Comparison of ENCODE assay signal across 14 cellular contexts in the genomic region with DNA sequence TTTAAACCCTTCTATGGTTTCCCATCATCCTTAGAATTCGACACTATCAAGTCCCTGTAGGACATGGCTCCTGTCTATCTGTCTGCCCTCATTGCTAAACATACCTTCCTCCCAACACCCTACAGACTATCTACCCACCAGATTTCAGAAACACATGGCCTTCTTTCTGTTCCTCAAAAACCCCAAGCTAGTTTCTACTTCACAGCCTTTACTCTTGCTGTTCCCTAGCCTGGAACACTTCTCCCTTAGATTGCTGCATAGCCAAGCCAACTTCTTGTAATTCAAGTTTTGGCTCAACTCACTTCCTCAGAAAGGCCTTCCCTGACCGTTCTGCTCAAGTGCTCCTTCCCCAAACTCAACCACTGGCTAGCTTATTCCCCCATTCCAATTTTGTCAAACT.
DNase-seq lines count a peak whose midpoint lies in the region; ATAC-seq lines count a peak whose summit lies in the region.
"Had no signal": no experiment of that assay in that cellular context is flagged by ENCODE, and none has a peak within 500 bp of the region (broad histone marks: within the 10 kb centered on the region; RNA-seq: fewer than 3 reads in every experiment).

No MANE protein-coding gene starts in this region.

- H3K36me3 ChIP-seq in naive thymus-derived CD4-positive, alpha-beta T cell (ENCODE audit: control insufficient read depth in 2 of 3, insufficient read depth in 3 of 3, low read length in 3 of 3): no peaks in the 10 kb centered on the region
- H3K36me3 ChIP-seq: neutrophil had no signal

- no peak overlapping the region for H3K27ac ChIP-seq in naive thymus-derived CD4-positive, alpha-beta T cell (ENCODE audit: low read depth, low read length)
- H3K27ac ChIP-seq: neutrophil had no signal

- DNase-seq in NOMO-1 (lab: John Stamatoyannopoulos, UW; ENCODE audit: unreplicated experiment in 2 of 2) (peak; percentile 83 to 88), kidney glomerular epithelial cell (lab: John Stamatoyannopoulos, UW) (no peak)
- DNase-seq in naive thymus-derived CD4-positive, alpha-beta T cell: no peak
- no peak for DNase-seq in stimulated activated CD4-positive, alpha-beta T cell treated with anti-CD3 and anti-CD28 coated beads, Interleukin-4, amount 100 ng/mL, for 4 hours
- DNase-seq: activated naive CD8-positive, alpha-beta T cell treated with anti-CD3 and anti-CD28 coated beads, Interleukin-2, amount 10 ng/mL, durations not matched to agents 7 days and 5 days; cortex of kidney; NCI-H1436; stimulated activated CD4-positive, alpha-beta T cell treated with anti-CD3 and anti-CD28 coated beads, Interleukin-15, amount 100 ng/mL, for 24 hours had no signal

- no peak overlapping the region for H3K4me3 Mint-ChIP-seq in naive thymus-derived CD4-positive, alpha-beta T cell
- H3K4me3 Mint-ChIP-seq: activated naive CD8-positive, alpha-beta T cell treated with anti-CD3 and anti-CD28 coated beads, Interleukin-2, amount 10 ng/mL, durations not matched to agents 7 days and 5 days; T-helper 2 cell treated with Interferon-gamma antibody and Interleukin-4, amounts not matched to agents 5 μg/mL and 100 μg/mL, for 36 hours had no signal

- peaks cover 0 to 12% (median 6%) of the 10 kb centered on the region in 5 donors for H3K36me3 Mint-ChIP-seq in naive thymus-derived CD4-positive, alpha-beta T cell
- H3K36me3 Mint-ChIP-seq: activated naive CD8-positive, alpha-beta T cell treated with anti-CD3 and anti-CD28 coated beads, Interleukin-2, amount 10 ng/mL, durations not matched to agents 7 days and 5 days had no signal

- intact Hi-C loops in naive thymus-derived CD4-positive, alpha-beta T cell (cut with micrococcal nuclease): no loop called here

- POLR2A ChIA-PET in naive thymus-derived CD4-positive, alpha-beta T cell (lab: Charles Lee): no interaction called here

- CTCF ChIA-PET in naive thymus-derived CD4-positive, alpha-beta T cell (lab: Charles Lee): interaction anchor here (0.8 kb wide), 1 partner anchor 11 kb away, joined by 4 read pairs; no protein-coding TSS in a partner anchor

- no peak overlapping the region for H3K27ac Mint-ChIP-seq in naive thymus-derived CD4-positive, alpha-beta T cell
- H3K27ac Mint-ChIP-seq: activated naive CD8-positive, alpha-beta T cell treated with anti-CD3 and anti-CD28 coated beads, Interleukin-2, amount 10 ng/mL, durations not matched to agents 7 days and 5 days; T-helper 2 cell treated with Interferon-gamma antibody and Interleukin-4, amounts not matched to agents 5 μg/mL and 100 μg/mL, for 36 hours had no signal

- no peaks in the 10 kb centered on the region for H3K27me3 ChIP-seq in naive thymus-derived CD4-positive, alpha-beta T cell (ENCODE audit: control insufficient read depth in 2 of 2, insufficient read depth in 2 of 2, low read length in 2 of 2)
- H3K27me3 ChIP-seq: neutrophil had no signal

- no peaks in the 10 kb centered on the region for H3K27me3 Mint-ChIP-seq in naive thymus-derived CD4-positive, alpha-beta T cell
- H3K27me3 Mint-ChIP-seq: activated naive CD8-positive, alpha-beta T cell treated with anti-CD3 and anti-CD28 coated beads, Interleukin-2, amount 10 ng/mL, durations not matched to agents 7 days and 5 days had no signal

- H3K9me3 Mint-ChIP-seq in naive thymus-derived CD4-positive, alpha-beta T cell: peaks cover 0 to 5% (median 0%) of the 10 kb centered on the region in 11 donors
- H3K9me3 Mint-ChIP-seq: activated naive CD8-positive, alpha-beta T cell treated with anti-CD3 and anti-CD28 coated beads, Interleukin-2, amount 10 ng/mL, durations not matched to agents 7 days and 5 days; T-helper 2 cell treated with Interferon-gamma antibody and Interleukin-4, amounts not matched to agents 5 μg/mL and 100 μg/mL, for 36 hours had no signal

- H3K9me3 ChIP-seq in naive thymus-derived CD4-positive, alpha-beta T cell (ENCODE audit: control insufficient read depth in 2 of 3, low read length in 3 of 3): no peaks in the 10 kb centered on the region
- H3K9me3 ChIP-seq: neutrophil had no signal

- no peaks in the 10 kb centered on the region for H3K4me1 ChIP-seq in naive thymus-derived CD4-positive, alpha-beta T cell (ENCODE audit: control insufficient read depth in 2 of 2, insufficient read depth in 2 of 2, low read length in 2 of 2)

- no peak overlapping the region for H3K4me3 ChIP-seq in naive thymus-derived CD4-positive, alpha-beta T cell (ENCODE audit: low read length)

- ATAC-seq in GM18870 (IDR thresholded peaks at IDR 0.05; ENCODE audit: unreplicated experiment): peak; percentile 57
- ATAC-seq in HG02678 (IDR thresholded peaks at IDR 0.05; ENCODE audit: unreplicated experiment): peak; percentile 51
- ATAC-seq in naive thymus-derived CD4-positive, alpha-beta T cell: peak; percentile 67
- no peak for ATAC-seq in HG03439 (IDR thresholded peaks at IDR 0.05; ENCODE audit: unreplicated experiment)
- ATAC-seq in GM21528 (IDR thresholded peaks at IDR 0.05; ENCODE audit: low FRiP score, unreplicated experiment): no peak

- H3K4me1 Mint-ChIP-seq in naive thymus-derived CD4-positive, alpha-beta T cell: peaks cover 0 to 6% (median 0%) of the 10 kb centered on the region in 7 donors
- H3K4me1 Mint-ChIP-seq: activated naive CD8-positive, alpha-beta T cell treated with anti-CD3 and anti-CD28 coated beads, Interleukin-2, amount 10 ng/mL, durations not matched to agents 7 days and 5 days had no signal

Comparison
In these comparisons a context has a peak if more than half of its experiments do, and no peak if none do; other contexts are left out.
1. ATAC-seq: peak in GM18870 (single experiment), HG02678 (single experiment) and naive thymus-derived CD4-positive, alpha-beta T cell (single experiment); none in HG03439 (single experiment) and GM21528 (single experiment).
2. DNase-seq: peak in NOMO-1 (2 of 2); none in naive thymus-derived CD4-positive, alpha-beta T cell (0 of 9), kidney glomerular epithelial cell (single experiment) and stimulated activated CD4-positive, alpha-beta T cell treated with anti-CD3 and anti-CD28 coated beads, Interleukin-4, amount 100 ng/mL, for 4 hours (0 of 2).